ENCODE assay signal across 1 cellular context in the genomic region with DNA sequence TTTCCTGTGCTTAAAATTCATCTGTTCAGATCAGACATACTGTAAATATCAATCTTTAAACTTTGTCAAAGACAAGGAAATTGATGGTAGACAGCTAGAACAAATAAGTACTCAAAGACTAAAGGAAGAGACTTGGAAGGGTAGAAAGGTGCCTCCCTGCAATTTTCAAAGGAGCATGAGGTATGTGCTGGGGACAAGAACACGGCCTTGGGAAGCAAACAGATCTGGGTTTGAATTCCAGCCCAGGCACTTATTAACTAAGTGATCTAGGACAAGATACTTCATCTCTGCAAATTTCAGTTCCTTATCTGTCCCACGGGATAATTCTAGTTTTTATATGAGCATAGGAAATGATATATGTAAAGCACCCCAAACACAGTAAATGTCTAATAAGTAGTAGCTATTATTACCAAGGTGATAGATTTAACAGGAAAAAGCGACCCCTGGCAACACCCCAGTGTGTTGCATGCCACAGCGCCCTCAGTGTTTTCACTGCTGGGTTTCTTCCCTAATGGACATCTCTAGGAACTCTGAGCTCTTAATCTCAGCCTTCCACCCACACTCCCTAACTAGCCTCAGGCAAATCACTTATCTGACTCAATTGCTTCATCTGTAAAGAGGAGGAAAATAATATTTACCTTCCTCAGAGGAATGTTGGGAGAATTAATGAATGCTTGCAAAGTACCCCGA.
TF ChIP-seq lines count a peak whose summit lies in the region.

No MANE protein-coding gene starts in this region.

TF ChIP-seq in HepG2, 621 proteins besides CTCF, POLR2A, EP300 and RAD21 (continued from another document and continues in another):
- TF ChIP-seq ZHX2 (IDR thresholded peaks at IDR 0.05; ENCODE audit: low read depth) (no peak), ZHX2 (CRISPR knock-in tag; IDR thresholded peaks at IDR 0.05; ENCODE audit: borderline replicate concordance) (no peak), STAG1 (CRISPR knock-in tag; IDR thresholded peaks at IDR 0.05) (peak; percentile 47), FOXK1 (CRISPR knock-in tag; IDR thresholded peaks at IDR 0.05; ENCODE audit: borderline replicate concordance, low read depth) (no peak), SAP130 (CRISPR knock-in tag; IDR thresholded peaks at IDR 0.05; ENCODE audit: low read depth) (0 out of 2 replicates have a peak, but pooled peaks have one; percentile 8), HOXA5 (CRISPR knock-in tag; IDR thresholded peaks at IDR 0.05) (no peak), PAXIP1 (CRISPR knock-in tag; conservative IDR thresholded peaks at IDR 0.05) (peak; percentile 55; the same call in 1 of the 2 replicates), ZNF724P (CRISPR knock-in tag; IDR thresholded peaks at IDR 0.05; ENCODE audit: borderline replicate concordance) (no peak), HMGXB4 (CRISPR knock-in tag; IDR thresholded peaks at IDR 0.05; ENCODE audit: borderline replicate concordance in 1 of 2, low read depth in 1 of 2) (0 out of 4 replicates have a peak, but pooled peaks of 1 of the 2 experiments have one; percentile 20), ZFP90 (CRISPR knock-in tag; IDR thresholded peaks at IDR 0.05; ENCODE audit: borderline replicate concordance) (no peak), CBFB (CRISPR knock-in tag; IDR thresholded peaks at IDR 0.05) (no peak), GFI1 (CRISPR knock-in tag; IDR thresholded peaks at IDR 0.05; ENCODE audit: borderline replicate concordance) (no peak), ISL2 (CRISPR knock-in tag; IDR thresholded peaks at IDR 0.05) (peak; percentile 25; the same call in 1 of the 2 replicates), GTF2F1 (IDR thresholded peaks at IDR 0.05; ENCODE audit: low read length) (no peak), HMG20A (CRISPR knock-in tag; IDR thresholded peaks at IDR 0.05; ENCODE audit: borderline replicate concordance) (peak; percentile 15; the same call in 1 of the 2 replicates), ZNF251 (CRISPR knock-in tag; IDR thresholded peaks at IDR 0.05) (no peak), ZNF703 (CRISPR knock-in tag; IDR thresholded peaks at IDR 0.05; ENCODE audit: borderline replicate concordance) (no peak), ZNF280D (CRISPR knock-in tag; IDR thresholded peaks at IDR 0.05) (0 out of 2 replicates have a peak, but pooled peaks have one; percentile 28), PHF21A (CRISPR knock-in tag; IDR thresholded peaks at IDR 0.05) (peak; percentile 39; the same call in 1 of the 2 replicates), NBN (conservative IDR thresholded peaks at IDR 0.05) (no peak), MAFG (CRISPR knock-in tag; IDR thresholded peaks at IDR 0.05) (no peak), ZNF737 (CRISPR knock-in tag; IDR thresholded peaks at IDR 0.05; ENCODE audit: borderline replicate concordance) (no peak), KDM5B (CRISPR knock-in tag; IDR thresholded peaks at IDR 0.05; ENCODE audit: borderline replicate concordance) (no peak), NCOA2 (CRISPR knock-in tag; IDR thresholded peaks at IDR 0.05) (peak; percentile 61), NR2F1 (CRISPR knock-in tag; IDR thresholded peaks at IDR 0.05) (no peak), HHEX (CRISPR knock-in tag; IDR thresholded peaks at IDR 0.05) (no peak), TEAD3 (CRISPR knock-in tag; optimal IDR thresholded peaks at IDR 0.05; ENCODE audit: borderline replicate concordance) (peak; percentile 63)
- TF ChIP-seq, protein P1, sequence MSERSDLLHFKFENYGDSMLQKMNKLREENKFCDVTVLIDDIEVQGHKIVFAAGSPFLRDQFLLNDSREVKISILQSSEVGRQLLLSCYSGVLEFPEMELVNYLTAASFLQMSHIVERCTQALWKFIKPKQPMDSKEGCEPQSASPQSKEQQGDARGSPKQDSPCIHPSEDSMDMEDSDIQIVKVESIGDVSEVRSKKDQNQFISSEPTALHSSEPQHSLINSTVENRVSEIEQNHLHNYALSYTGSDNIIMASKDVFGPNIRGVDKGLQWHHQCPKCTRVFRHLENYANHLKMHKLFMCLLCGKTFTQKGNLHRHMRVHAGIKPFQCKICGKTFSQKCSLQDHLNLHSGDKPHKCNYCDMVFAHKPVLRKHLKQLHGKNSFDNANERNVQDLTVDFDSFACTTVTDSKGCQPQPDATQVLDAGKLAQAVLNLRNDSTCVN (CRISPR knock-in tag; IDR thresholded peaks at IDR 0.05; ENCODE audit: borderline replicate concordance): no peak
- TF ChIP-seq, protein P2, sequence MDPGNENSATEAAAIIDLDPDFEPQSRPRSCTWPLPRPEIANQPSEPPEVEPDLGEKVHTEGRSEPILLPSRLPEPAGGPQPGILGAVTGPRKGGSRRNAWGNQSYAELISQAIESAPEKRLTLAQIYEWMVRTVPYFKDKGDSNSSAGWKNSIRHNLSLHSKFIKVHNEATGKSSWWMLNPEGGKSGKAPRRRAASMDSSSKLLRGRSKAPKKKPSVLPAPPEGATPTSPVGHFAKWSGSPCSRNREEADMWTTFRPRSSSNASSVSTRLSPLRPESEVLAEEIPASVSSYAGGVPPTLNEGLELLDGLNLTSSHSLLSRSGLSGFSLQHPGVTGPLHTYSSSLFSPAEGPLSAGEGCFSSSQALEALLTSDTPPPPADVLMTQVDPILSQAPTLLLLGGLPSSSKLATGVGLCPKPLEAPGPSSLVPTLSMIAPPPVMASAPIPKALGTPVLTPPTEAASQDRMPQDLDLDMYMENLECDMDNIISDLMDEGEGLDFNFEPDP (CRISPR knock-in tag; conservative IDR thresholded peaks at IDR 0.05): no peak
- TF ChIP-seq, protein P3, sequence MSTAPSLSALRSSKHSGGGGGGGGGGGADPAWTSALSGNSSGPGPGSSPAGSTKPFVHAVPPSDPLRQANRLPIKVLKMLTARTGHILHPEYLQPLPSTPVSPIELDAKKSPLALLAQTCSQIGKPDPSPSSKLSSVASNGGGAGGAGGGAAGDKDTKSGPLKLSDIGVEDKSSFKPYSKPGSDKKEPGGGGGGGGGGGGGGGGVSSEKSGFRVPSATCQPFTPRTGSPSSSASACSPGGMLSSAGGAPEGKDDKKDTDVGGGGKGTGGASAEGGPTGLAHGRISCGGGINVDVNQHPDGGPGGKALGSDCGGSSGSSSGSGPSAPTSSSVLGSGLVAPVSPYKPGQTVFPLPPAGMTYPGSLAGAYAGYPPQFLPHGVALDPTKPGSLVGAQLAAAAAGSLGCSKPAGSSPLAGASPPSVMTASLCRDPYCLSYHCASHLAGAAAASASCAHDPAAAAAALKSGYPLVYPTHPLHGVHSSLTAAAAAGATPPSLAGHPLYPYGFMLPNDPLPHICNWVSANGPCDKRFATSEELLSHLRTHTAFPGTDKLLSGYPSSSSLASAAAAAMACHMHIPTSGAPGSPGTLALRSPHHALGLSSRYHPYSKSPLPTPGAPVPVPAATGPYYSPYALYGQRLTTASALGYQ (CRISPR knock-in tag; IDR thresholded peaks at IDR 0.05): no peak
- TF ChIP-seq, protein P4, sequence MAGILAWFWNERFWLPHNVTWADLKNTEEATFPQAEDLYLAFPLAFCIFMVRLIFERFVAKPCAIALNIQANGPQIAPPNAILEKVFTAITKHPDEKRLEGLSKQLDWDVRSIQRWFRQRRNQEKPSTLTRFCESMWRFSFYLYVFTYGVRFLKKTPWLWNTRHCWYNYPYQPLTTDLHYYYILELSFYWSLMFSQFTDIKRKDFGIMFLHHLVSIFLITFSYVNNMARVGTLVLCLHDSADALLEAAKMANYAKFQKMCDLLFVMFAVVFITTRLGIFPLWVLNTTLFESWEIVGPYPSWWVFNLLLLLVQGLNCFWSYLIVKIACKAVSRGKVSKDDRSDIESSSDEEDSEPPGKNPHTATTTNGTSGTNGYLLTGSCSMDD (CRISPR knock-in tag; IDR thresholded peaks at IDR 0.05): no peak
